In genomic region chr15:88725305-88726220, GRCh38 we compare ENCODE assay signal across 12 cellular contexts.
"Had no signal": no experiment of that assay in that cellular context is flagged by ENCODE, and none has a peak within 500 bp of the region (broad histone marks: within the 10 kb centered on the region; RNA-seq: fewer than 3 reads in every experiment).

No MANE protein-coding gene starts in this region.

- H3K36me3 Mint-ChIP-seq: natural killer cell treated with Interleukin-12 subunit alpha and Interleukin-12 subunit beta and Interleukin-15 and Interleukin-18, amount 100 ng/mL, for 72 hours had no signal

- H3K27ac ChIP-seq: heart left ventricle, transverse colon, WERI-Rb-1 had no signal

- H3K4me1 ChIP-seq: heart left ventricle, transverse colon had no signal

- H3K9me3 ChIP-seq: transverse colon had no signal

- H3K27ac Mint-ChIP-seq: activated CD4-positive, alpha-beta memory T cell treated with anti-CD3 and anti-CD28 coated beads, Interleukin-2, amount 10 ng/mL, durations not matched to agents 7 days and 5 days; activated CD4-positive, alpha-beta T cell treated with anti-CD3 and anti-CD28 coated beads for 36 hours; activated T-cell treated with anti-CD3 and anti-CD28 coated beads, Interleukin-2, amount 50 U/mL, for 24 hours; natural killer cell treated with Interleukin-12 subunit alpha and Interleukin-12 subunit beta and Interleukin-15 and Interleukin-18, amount 100 ng/mL, for 72 hours had no signal

- ATAC-seq: activated CD4-positive, alpha-beta T cell treated with anti-CD3 and anti-CD28 coated beads for 36 hours; heart left ventricle; natural killer cell treated with Interleukin-12 subunit alpha and Interleukin-12 subunit beta and Interleukin-15 and Interleukin-18, amount 100 ng/mL, for 72 hours had no signal

- H3K4me1 Mint-ChIP-seq: activated CD4-positive, alpha-beta memory T cell treated with anti-CD3 and anti-CD28 coated beads, Interleukin-2, amount 10 ng/mL, durations not matched to agents 7 days and 5 days; activated CD4-positive, alpha-beta T cell treated with anti-CD3 and anti-CD28 coated beads for 36 hours had no signal

- H3K9me3 Mint-ChIP-seq: activated CD4-positive, alpha-beta memory T cell treated with anti-CD3 and anti-CD28 coated beads, Interleukin-2, amount 10 ng/mL, durations not matched to agents 7 days and 5 days; natural killer cell treated with Interleukin-12 subunit alpha and Interleukin-12 subunit beta and Interleukin-15 and Interleukin-18, amount 100 ng/mL, for 72 hours had no signal

- DNase-seq: activated CD4-positive, alpha-beta memory T cell treated with anti-CD3 and anti-CD28 coated beads, Interleukin-2, amount 10 ng/mL, durations not matched to agents 7 days and 5 days; activated CD4-positive, alpha-beta T cell treated with anti-CD3 and anti-CD28 coated beads for 36 hours; activated naive CD4-positive, alpha-beta T cell treated with anti-CD3 and anti-CD28 coated beads, Interleukin-2, amount 50 U/mL, for 16 hours; activated T-cell treated with anti-CD3 and anti-CD28 coated beads, Interleukin-2, amount 50 U/mL, for 24 hours; heart left ventricle; stimulated activated CD4-positive, alpha-beta T cell treated with anti-CD3 and anti-CD28 coated beads, Interleukin-2, amount 100 ng/mL, for 48 hours; stimulated activated naive CD4-positive, alpha-beta T cell treated with Interleukin-2 at 50 U/mL for 16 hours; substantia nigra; T1000; transverse colon; WERI-Rb-1 had no signal

- H3K27me3 ChIP-seq: transverse colon had no signal

- H3K36me3 ChIP-seq: heart left ventricle, transverse colon, WERI-Rb-1 had no signal

- H3K4me3 Mint-ChIP-seq: activated CD4-positive, alpha-beta memory T cell treated with anti-CD3 and anti-CD28 coated beads, Interleukin-2, amount 10 ng/mL, durations not matched to agents 7 days and 5 days; activated CD4-positive, alpha-beta T cell treated with anti-CD3 and anti-CD28 coated beads for 36 hours; activated T-cell treated with anti-CD3 and anti-CD28 coated beads, Interleukin-2, amount 50 U/mL, for 24 hours; natural killer cell treated with Interleukin-12 subunit alpha and Interleukin-12 subunit beta and Interleukin-15 and Interleukin-18, amount 100 ng/mL, for 72 hours had no signal

- H3K4me3 ChIP-seq: heart left ventricle, transverse colon had no signal
